Comparison of ENCODE assay signal across 8 cellular contexts in the genomic region with DNA sequence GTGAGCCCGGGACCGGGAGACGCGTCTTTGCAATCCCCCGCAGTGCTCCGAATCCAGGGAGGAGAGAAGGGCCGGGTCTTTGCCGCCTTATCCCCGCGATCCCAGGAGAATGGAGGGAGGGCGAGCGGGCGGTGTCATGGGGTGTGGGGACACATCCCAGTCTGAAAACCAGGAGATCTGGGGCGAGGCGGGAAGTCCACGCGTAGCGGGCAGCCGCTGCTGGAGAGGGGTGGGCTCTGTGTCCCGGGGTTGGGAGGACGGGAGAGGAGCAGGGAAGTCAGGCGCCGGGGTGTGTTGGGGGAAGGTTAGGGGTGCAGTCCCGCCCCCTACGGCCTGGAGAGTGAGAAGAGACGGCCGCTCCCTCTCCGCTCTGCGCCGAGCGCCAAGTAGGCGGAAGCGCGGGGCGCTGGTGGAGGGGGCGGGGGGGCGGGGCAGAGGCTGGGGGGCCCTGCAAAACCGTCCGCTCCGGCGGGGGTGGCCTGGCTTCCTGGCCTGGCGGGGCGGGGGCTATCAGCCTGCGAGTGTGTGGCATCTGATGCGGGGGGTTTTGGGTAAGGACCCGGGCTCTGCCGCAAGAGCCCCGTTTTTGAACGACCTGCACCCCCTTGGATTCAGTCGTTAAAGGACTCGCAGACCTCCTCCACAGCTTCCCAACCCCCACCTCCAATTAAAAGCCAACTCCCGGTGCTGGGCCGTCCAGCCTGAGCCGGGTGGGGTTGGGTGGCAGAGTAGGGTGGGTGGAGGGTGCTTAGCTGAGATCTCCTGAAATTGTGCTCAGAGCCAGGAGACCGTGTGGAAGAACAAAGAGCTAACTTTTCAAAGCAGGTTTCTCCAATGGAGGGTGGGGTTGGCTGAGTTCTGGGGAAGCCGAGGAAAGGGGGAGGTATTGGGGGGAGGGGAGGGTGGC. TPM values are rescaled to one million over a fixed set of nuclear protein-coding genes. Genes with fewer than 3 reads are reported as not detected.
A peak's percentile ranks its signal among the peaks of the same experiment; 100 is the strongest.
DNase-seq lines count a peak whose midpoint lies in the region; ATAC-seq and TF ChIP-seq lines count a peak whose summit lies in the region.

No MANE protein-coding gene starts in this region.

- TF ChIP-seq POLR2A in Peyer's patch (IDR thresholded peaks at IDR 0.05), result no peak

- intact Hi-C loops in activated T-helper 2 cell treated with anti-CD3 and anti-CD28 coated beads, Interferon-gamma antibody, Interleukin-2, Interleukin-4, amounts not matched to agents 10 μg/mL and 5 μg/mL and 100 μg/mL, durations not matched to agents 14 hours and 24 hours and 36 hours (cut with micrococcal nuclease), result loop anchor here (1.0 to 5.0 kb wide), 4 partner anchors 28 to 282 kb away; a partner anchor contains a TSS

- H3K4me3 Mint-ChIP-seq in activated T-helper 2 cell treated with anti-CD3 and anti-CD28 coated beads, Interferon-gamma antibody, Interleukin-2, Interleukin-4, amounts not matched to agents 10 μg/mL and 5 μg/mL and 100 μg/mL, durations not matched to agents 14 hours and 24 hours and 36 hours (ENCODE audit: low read depth), result peak overlapping the region; percentile 98
- peak overlapping the region; percentile 99 for H3K4me3 Mint-ChIP-seq in neural crest cell

- H3K36me3 ChIP-seq in Peyer's patch, result no peaks in the 10 kb centered on the region
- H3K36me3 ChIP-seq in thoracic aorta, result no peaks in the 10 kb centered on the region

- H3K27ac ChIP-seq in Peyer's patch (peak overlapping the region; percentile 89 to 99 (median 98)), thoracic aorta (peak overlapping the region; percentile 92 to 98)

- H3K4me1 ChIP-seq in Peyer's patch (peaks cover 0 to 53% (median 38%) of the 10 kb centered on the region in 4 donors), thoracic aorta (ENCODE audit: control insufficient read depth in 1 of 2, low read depth in 2 of 2) (peaks cover 42 to 51% of the 10 kb centered on the region in 2 donors)

- peaks cover 18% of the 10 kb centered on the region for H3K36me3 Mint-ChIP-seq in activated T-helper 2 cell treated with anti-CD3 and anti-CD28 coated beads, Interferon-gamma antibody, Interleukin-2, Interleukin-4, amounts not matched to agents 10 μg/mL and 5 μg/mL and 100 μg/mL, durations not matched to agents 14 hours and 24 hours and 36 hours (ENCODE audit: low read depth)
- H3K36me3 Mint-ChIP-seq in neural crest cell (ENCODE audit: low read depth), result peaks cover 2% of the 10 kb centered on the region

- DNase-seq in Caki2 (ENCODE audit: low read depth), result peak; percentile 33
- DNase-seq in Peyer's patch, result peak; percentile 87 to 91 (median 88)
- DNase-seq in activated T-helper 2 cell treated with anti-CD3 and anti-CD28 coated beads, Interferon-gamma antibody, Interleukin-2, Interleukin-4, amounts not matched to agents 10 μg/mL and 5 μg/mL and 100 μg/mL, durations not matched to agents 14 hours and 24 hours and 36 hours (ENCODE audit: low spot score), result peak; percentile 71
- DNase-seq in fibroblast of peridontal ligament (ENCODE audit: extremely low read depth), result peak; percentile 51
- peak; percentile 40 for DNase-seq in neural crest cell (ENCODE audit: low read depth, low spot score)
- DNase-seq in thoracic aorta (ENCODE audit: low spot score), result peak; percentile 31

- H3K27me3 Mint-ChIP-seq in activated T-helper 2 cell treated with anti-CD3 and anti-CD28 coated beads, Interferon-gamma antibody, Interleukin-2, Interleukin-4, amounts not matched to agents 10 μg/mL and 5 μg/mL and 100 μg/mL, durations not matched to agents 14 hours and 24 hours and 36 hours (ENCODE audit: low read depth), result no peaks in the 10 kb centered on the region
- H3K27me3 Mint-ChIP-seq in neural crest cell (ENCODE audit: low read depth), result peaks cover 34% of the 10 kb centered on the region

- H3K27ac Mint-ChIP-seq in activated T-helper 2 cell treated with anti-CD3 and anti-CD28 coated beads, Interferon-gamma antibody, Interleukin-2, Interleukin-4, amounts not matched to agents 10 μg/mL and 5 μg/mL and 100 μg/mL, durations not matched to agents 14 hours and 24 hours and 36 hours, result peak overlapping the region; percentile 91
- H3K27ac Mint-ChIP-seq in neural crest cell (ENCODE audit: unreplicated experiment), result peak overlapping the region; percentile 96

- in situ Hi-C loops in Caki2 (cut with HindIII; ENCODE audit: low pct_unique_long_range_greater_than_20kb, low sequenced_read_pairs), result no loop called here

- H3K27me3 ChIP-seq in Peyer's patch (no peaks in the 10 kb centered on the region), thoracic aorta (replicated peaks; ENCODE audit: insufficient read depth) (no peaks in the 10 kb centered on the region)

- peak; percentile 15 for ATAC-seq in HG02798 (IDR thresholded peaks at IDR 0.05; ENCODE audit: poor library complexity, unreplicated experiment)
- no peak for ATAC-seq in thoracic aorta (ENCODE audit: insufficient number of reproducible peaks, low FRiP score, low read depth)
- no peak for ATAC-seq in GM19035 (IDR thresholded peaks at IDR 0.05; ENCODE audit: unreplicated experiment)

- H3K9me3 ChIP-seq in Peyer's patch (no peaks in the 10 kb centered on the region), thoracic aorta (no peaks in the 10 kb centered on the region)

- H3K4me3 ChIP-seq in Peyer's patch (peak overlapping the region; percentile 77 to 95 (median 89)), thoracic aorta (peak overlapping the region; percentile 100)

- H3K9me3 Mint-ChIP-seq in activated T-helper 2 cell treated with anti-CD3 and anti-CD28 coated beads, Interferon-gamma antibody, Interleukin-2, Interleukin-4, amounts not matched to agents 10 μg/mL and 5 μg/mL and 100 μg/mL, durations not matched to agents 14 hours and 24 hours and 36 hours, result no peaks in the 10 kb centered on the region
- peaks cover 2% of the 10 kb centered on the region for H3K9me3 Mint-ChIP-seq in neural crest cell

- H3K4me1 Mint-ChIP-seq in activated T-helper 2 cell treated with anti-CD3 and anti-CD28 coated beads, Interferon-gamma antibody, Interleukin-2, Interleukin-4, amounts not matched to agents 10 μg/mL and 5 μg/mL and 100 μg/mL, durations not matched to agents 14 hours and 24 hours and 36 hours (ENCODE audit: low read depth), result peaks cover 43% of the 10 kb centered on the region
- H3K4me1 Mint-ChIP-seq in neural crest cell, result peaks cover 58% of the 10 kb centered on the region

- peak in 2 of 6 experiments; percentile 1 for TF ChIP-seq CTCF in Peyer's patch (IDR thresholded peaks at IDR 0.05)
- TF ChIP-seq CTCF in neural crest cell (conservative IDR thresholded peaks at IDR 0.05), result no peak
- no peak for TF ChIP-seq CTCF in thoracic aorta (IDR thresholded peaks at IDR 0.05)

RNA-seq across cellular contexts. Expression of a gene that starts 0.7 kb away (rescaled TPM):
- 310 and 333 TPM in 2 replicates for total RNA-seq in Caki2 (2014; rRNA removed; shearing (Covaris generic); ENCODE audit: low replicate concordance)
- total RNA-seq in Peyer's patch (100 to 1,000 TPM; 166 to 654 (median 590) TPM), neural crest cell (87.4 and 94.3 TPM in 2 replicates), thoracic aorta (100 to 1,000 TPM in 1 of 2 donors, 10 to 100 TPM in 1; 87.2 to 219 TPM)
- 151 and 156 TPM in 2 replicates for total RNA-seq in activated T-helper 2 cell treated with anti-CD3 and anti-CD28 coated beads, Interferon-gamma antibody, Interleukin-2, Interleukin-4, amounts not matched to agents 10 μg/mL and 5 μg/mL and 100 μg/mL, durations not matched to agents 14 hours and 24 hours and 36 hours

RNA-seq across cellular contexts. Expression of a gene that starts 17.0 kb away (rescaled TPM):
- 1,156 and 1,210 TPM in 2 replicates for total RNA-seq in Caki2 (2014; rRNA removed; shearing (Covaris generic); ENCODE audit: low replicate concordance)
- total RNA-seq in Peyer's patch (1,000 to 10,000 TPM in 1 of 4 donors, 100 to 1,000 TPM in 3; 347 to 1,233 (median 540) TPM), neural crest cell (1,802 and 1,851 TPM in 2 replicates), thoracic aorta (100 to 1,000 TPM; 870 to 981 TPM)
- total RNA-seq in activated T-helper 2 cell treated with anti-CD3 and anti-CD28 coated beads, Interferon-gamma antibody, Interleukin-2, Interleukin-4, amounts not matched to agents 10 μg/mL and 5 μg/mL and 100 μg/mL, durations not matched to agents 14 hours and 24 hours and 36 hours, result 1,775 and 1,796 TPM in 2 replicates

RNA-seq across cellular contexts. Expression of a gene that starts 45.4 kb away (rescaled TPM):
- 15.2 and 21.9 TPM in 2 replicates for total RNA-seq in Caki2 (2014; rRNA removed; shearing (Covaris generic); ENCODE audit: low replicate concordance)
- total RNA-seq in Peyer's patch (100 to 1,000 TPM in 1 of 4 donors, 10 to 100 TPM in 3; 49.4 to 106 (median 56.5) TPM), neural crest cell (18.9 and 19.3 TPM in 2 replicates), thoracic aorta (10 to 100 TPM; 28.0 to 29.1 TPM)
- total RNA-seq in activated T-helper 2 cell treated with anti-CD3 and anti-CD28 coated beads, Interferon-gamma antibody, Interleukin-2, Interleukin-4, amounts not matched to agents 10 μg/mL and 5 μg/mL and 100 μg/mL, durations not matched to agents 14 hours and 24 hours and 36 hours, result 23.0 and 26.4 TPM in 2 replicates

Comparison
In these comparisons a context has a peak if more than half of its experiments do, and no peak if none do; other contexts are left out.
1. DNase-seq: peak in every context shown above with its lines; median percentile 88 in Peyer's patch; 71 in activated T-helper 2 cell treated with anti-CD3 and anti-CD28 coated beads, Interferon-gamma antibody, Interleukin-2, Interleukin-4, amounts not matched to agents 10 μg/mL and 5 μg/mL and 100 μg/mL, durations not matched to agents 14 hours and 24 hours and 36 hours; 51 in fibroblast of peridontal ligament; 40 in neural crest cell; 33 in Caki2; 31 in thoracic aorta.